In the genomic region with DNA sequence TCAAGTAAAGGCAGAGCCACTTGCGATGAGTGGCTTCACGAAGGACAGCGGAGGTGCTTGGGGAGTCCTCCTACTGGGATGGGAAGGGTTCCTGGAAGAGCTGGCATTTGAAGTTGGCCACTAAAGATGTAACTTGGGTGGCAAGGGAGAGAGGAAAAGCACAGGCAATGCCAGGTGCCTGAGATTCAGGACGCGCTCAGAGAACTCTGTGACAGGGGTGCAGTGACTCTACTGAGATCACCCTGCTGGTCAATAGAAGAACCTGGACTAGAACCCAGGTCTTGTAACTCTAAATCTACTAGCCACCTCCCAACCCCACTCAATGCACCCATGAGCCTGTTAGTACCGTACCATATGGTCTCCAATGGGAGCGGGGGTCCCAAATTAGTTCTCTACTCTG, we compare ENCODE assay signal across 26 cellular contexts.
"Had no signal": no experiment of that assay in that cellular context is flagged by ENCODE, and none has a peak within 500 bp of the region (broad histone marks: within the 10 kb centered on the region; RNA-seq: fewer than 3 reads in every experiment).

No MANE protein-coding gene starts in this region.

- FAIRE-seq: small intestine had no signal

- ATAC-seq: naive thymus-derived CD8-positive, alpha-beta T cell; natural killer cell treated with Interleukin-12 subunit alpha and Interleukin-12 subunit beta and Interleukin-15 and Interleukin-18, amount 100 ng/mL, for 72 hours; psoas muscle; right cardiac atrium; stimulated activated effector memory CD8-positive, alpha-beta T cell treated with anti-CD3 and anti-CD28 coated beads, Interleukin-12 subunit alpha, Interleukin-12 subunit beta, amount 100 ng/mL, for 72 hours; stimulated activated naive B cell treated with anti-CD40 and anti-IgM and Interleukin-4, amounts not matched to agents 10 μg/mL and 1 μg/mL and 100 μg/mL, for 72 hours; upper lobe of right lung had no signal

- H3K9me3 ChIP-seq: ovary, psoas muscle, right lobe of liver, sigmoid colon, stomach, testis, tibial artery, transverse colon, upper lobe of right lung, uterus had no signal

- H3K79me2 ChIP-seq: parathyroid adenoma had no signal

- H3K4me3 ChIP-seq: neural progenitor cell, ovary, psoas muscle, right lobe of liver, sigmoid colon, stomach, testis, tibial artery, transverse colon, upper lobe of right lung, uterus had no signal

- H2AFZ ChIP-seq: neural progenitor cell, parathyroid adenoma had no signal

- H3K27ac ChIP-seq: neural progenitor cell, ovary, parathyroid adenoma, psoas muscle, right lobe of liver, sigmoid colon, stomach, testis, tibial artery, transverse colon, upper lobe of right lung, uterus had no signal

- H3K4me1 ChIP-seq: neural progenitor cell, parathyroid adenoma, psoas muscle, right lobe of liver, upper lobe of right lung, uterus had no signal

- H3K36me3 ChIP-seq: neural progenitor cell, ovary, right lobe of liver, sigmoid colon, stomach, tibial artery, transverse colon, upper lobe of right lung, uterus had no signal

- H3K27me3 ChIP-seq: ovary, right lobe of liver, testis, uterus had no signal

- DNase-seq: naive thymus-derived CD8-positive, alpha-beta T cell; nephron progenitor cell; occipital lobe; ovary; posterior cingulate gyrus; psoas muscle; right cardiac atrium; right lobe of liver; sigmoid colon; small intestine; stimulated activated CD4-positive, alpha-beta T cell treated with anti-CD3 and anti-CD28 coated beads, Interleukin-15, amount 100 ng/mL, for 24 hours; stimulated activated CD4-positive, alpha-beta T cell treated with anti-CD3 and anti-CD28 coated beads, Interleukin-2, amount 100 ng/mL, for 24 hours; stimulated activated CD4-positive, alpha-beta T cell treated with anti-CD3 and anti-CD28 coated beads, Interleukin-2, amount 100 ng/mL, for 48 hours; stimulated activated CD4-positive, alpha-beta T cell treated with anti-CD3 and anti-CD28 coated beads, Interleukin-4, amount 100 ng/mL, for 24 hours; stimulated activated naive B cell treated with anti-CD40 and anti-IgM and Interleukin-4, amounts not matched to agents 10 μg/mL and 1 μg/mL and 100 μg/mL, for 72 hours; stimulated activated naive CD4-positive, alpha-beta T cell treated with Interleukin-2 at 50 U/mL for 16 hours; stomach; testis; tibial artery; transverse colon; upper lobe of right lung; uterus had no signal

- H3K9ac ChIP-seq: neural progenitor cell, parathyroid adenoma had no signal

- H3K4me2 ChIP-seq: neural progenitor cell had no signal
